In the genomic region with DNA sequence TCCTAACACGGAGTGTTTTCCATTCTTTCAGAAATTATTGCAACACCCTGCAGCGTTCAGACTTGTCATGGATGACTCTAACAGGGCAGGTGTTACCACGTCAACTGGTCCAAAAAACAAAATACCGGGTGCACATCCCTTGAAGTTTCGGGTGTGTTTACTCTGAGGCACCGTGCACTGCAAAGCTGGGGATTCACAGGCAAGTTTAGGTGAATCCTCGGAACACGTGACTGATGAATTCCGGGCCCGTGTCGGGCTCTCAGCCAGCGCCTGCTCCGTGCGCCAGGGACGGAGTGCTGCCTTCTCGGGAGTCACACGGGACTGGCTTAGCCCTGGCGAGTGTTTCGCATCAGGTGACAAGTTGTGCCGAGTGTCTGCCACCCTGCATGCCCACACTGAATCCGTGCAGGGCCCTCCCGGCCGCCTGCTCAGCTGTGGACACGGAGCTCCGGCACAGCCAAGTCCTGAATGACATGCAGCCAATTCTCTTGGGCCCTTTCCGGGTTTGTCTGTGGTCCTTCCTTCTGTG, we compare ENCODE assay signal across 20 cellular contexts.
DNase-seq lines count a peak whose midpoint lies in the region; ATAC-seq, FAIRE-seq and TF ChIP-seq lines count a peak whose summit lies in the region.
"Had no signal": no experiment of that assay in that cellular context is flagged by ENCODE, and none has a peak within 500 bp of the region (broad histone marks: within the 10 kb centered on the region; RNA-seq: fewer than 3 reads in every experiment).

No MANE protein-coding gene starts in this region.

- POLR2A ChIA-PET in A549 (lab: Yijun Ruan, JAX), result no interaction called here
- POLR2A ChIA-PET in A673 (lab: Charles Lee; ENCODE audit: low non-redundant PET), result no interaction called here

- ATAC-seq in A549, result peak; percentile 27 to 31; a peak in 3 of 6 replicates
- ATAC-seq in Right ventricle myocardium inferior, result peak; percentile 91
- no peak for ATAC-seq in HG03025 (IDR thresholded peaks at IDR 0.05; ENCODE audit: low FRiP score, unreplicated experiment)

- H3K27me3 ChIP-seq in muscle layer of duodenum (ENCODE audit: low read depth, low read length) (no peaks in the 10 kb centered on the region), A673 (replicated peaks; ENCODE audit: insufficient read depth, low read depth, low read length, poor library complexity) (peaks cover 29% of the 10 kb centered on the region)

- H3K9me3 ChIP-seq in A549, result no peaks in the 10 kb centered on the region
- no peaks in the 10 kb centered on the region for H3K9me3 ChIP-seq in muscle layer of duodenum (ENCODE audit: control insufficient read depth in 1 of 2, low read length in 2 of 2)
- no peaks in the 10 kb centered on the region for H3K9me3 ChIP-seq in A673 (ENCODE audit: low read depth, low read length, poor library complexity, severe bottlenecking)

- WGBS in A549 (ENCODE audit: missing lambda C conversion rate), result 10% methylated on average over 19 of the region's 26 CpGs

- H3K27ac ChIP-seq in A549 (no peak overlapping the region), VCaP (peak overlapping the region; percentile 26), muscle layer of duodenum (ENCODE audit: low read length) (no peak overlapping the region), A673 (ENCODE audit: low read depth, low read length, poor library complexity, severe bottlenecking) (no peak overlapping the region), coronary artery (no peak overlapping the region)

- intact Hi-C loops in Right ventricle myocardium inferior (cut with DNase I) (loop anchor here (5.0 kb wide), 1 partner anchor 61 kb away; no protein-coding TSS in a partner anchor), A673 (cut with micrococcal nuclease; ENCODE audit: unreplicated experiment) (no loop called here)

- FAIRE-seq in A549 (lab: Jason Lieb, UNC), result no peak
- FAIRE-seq: A204.1 had no signal

- no peak for TF ChIP-seq EP300 in A549 (IDR thresholded peaks at IDR 0.05)

- CTCF ChIA-PET in A549 (lab: Yijun Ruan, JAX), result interaction anchor here (0.5 kb wide), 1 partner anchor 182 kb away, joined by 3 read pairs; no protein-coding TSS in a partner anchor
- CTCF ChIA-PET in A673 (lab: Charles Lee), result no interaction called here

- no TSS peak for BruUV-seq in A673 (replicated peaks; lab: Mats Ljungman, UMichigan)

- no peaks in the 10 kb centered on the region for H3K4me1 ChIP-seq in A549
- peaks cover 0 to 3% of the 10 kb centered on the region in 2 donors for H3K4me1 ChIP-seq in muscle layer of duodenum (ENCODE audit: control insufficient read depth in 1 of 2, insufficient read depth in 2 of 2, low read length in 2 of 2)
- no peaks in the 10 kb centered on the region for H3K4me1 ChIP-seq in A673 (ENCODE audit: insufficient read depth, low read length, poor library complexity, severe bottlenecking)

- no peaks in the 10 kb centered on the region for H3K36me3 ChIP-seq in muscle layer of duodenum (ENCODE audit: control insufficient read depth in 1 of 2, insufficient read depth in 2 of 2, low read length in 2 of 2)
- H3K36me3 ChIP-seq in A673 (ENCODE audit: insufficient read depth, low read length, poor library complexity, severe bottlenecking), result no peaks in the 10 kb centered on the region

- H3K4me3 ChIP-seq in A549, result no peak overlapping the region
- H3K4me3 ChIP-seq in muscle layer of duodenum (ENCODE audit: low read depth in 1 of 2, low read length in 2 of 2), result peak overlapping the region; percentile 4 to 48
- no peak overlapping the region for H3K4me3 ChIP-seq in A673 (ENCODE audit: low read depth, low read length, poor library complexity, severe bottlenecking)
- H3K4me3 ChIP-seq in coronary artery, result no peak overlapping the region

- no peak for TF ChIP-seq CTCF in A549 (IDR thresholded peaks at IDR 0.05)
- TF ChIP-seq CTCF in VCaP (conservative IDR thresholded peaks at IDR 0.05), result no peak
- TF ChIP-seq CTCF in A673 (conservative IDR thresholded peaks at IDR 0.05; ENCODE audit: low read depth, low read length), result no peak
- no peak for TF ChIP-seq CTCF in coronary artery (IDR thresholded peaks at IDR 0.05)

- TF ChIP-seq RAD21 in A549 (conservative IDR thresholded peaks at IDR 0.05 in 1 of 2, IDR thresholded peaks at IDR 0.05 in 1 of 2), result no peak

- peak overlapping the region; percentile 40; the same call in 2 of the 3 replicates for H3K4me2 ChIP-seq in A549

- TF ChIP-seq POLR2A in A549 (IDR thresholded peaks at IDR 0.05; ENCODE audit: low read length), result no peak

- DNase-seq in A549 (ENCODE audit: low read depth in 1 of 2, low spot score in 1 of 2) (no peak), Right ventricle myocardium inferior (ENCODE audit: missing footprints) (peak; percentile 79), RKO (ENCODE audit: low spot score) (no peak), A673 (ENCODE audit: low spot score) (no peak), coronary artery (ENCODE audit: low spot score) (no peak)
- DNase-seq: activated CD4-positive, alpha-beta T cell treated with anti-CD3 and anti-CD28 coated beads, Interleukin-2, amount 10 ng/mL, durations not matched to agents 7 days and 5 days; activated CD8-positive, alpha-beta memory T cell treated with anti-CD3 and anti-CD28 coated beads, Interleukin-2, amount 50 U/mL, for 4 hours; activated effector memory CD4-positive, alpha-beta T cell treated with anti-CD3 and anti-CD28 coated beads, Interleukin-2, amount 50 U/mL, for 16 hours; CD4-positive, CD25-positive, alpha-beta regulatory T cell; cerebellar nuclear complex; effector CD8-positive, alpha-beta T cell; hypothalamus; Kasumi-1; stimulated activated CD4-positive, alpha-beta T cell treated with anti-CD3 and anti-CD28 coated beads, Interleukin-2, amount 100 ng/mL, for 48 hours; substantia nigra; SW 1271 had no signal

TF ChIP-seq in A549, 52 proteins besides CTCF, POLR2A, EP300 and RAD21:
- TF ChIP-seq, protein P1, sequence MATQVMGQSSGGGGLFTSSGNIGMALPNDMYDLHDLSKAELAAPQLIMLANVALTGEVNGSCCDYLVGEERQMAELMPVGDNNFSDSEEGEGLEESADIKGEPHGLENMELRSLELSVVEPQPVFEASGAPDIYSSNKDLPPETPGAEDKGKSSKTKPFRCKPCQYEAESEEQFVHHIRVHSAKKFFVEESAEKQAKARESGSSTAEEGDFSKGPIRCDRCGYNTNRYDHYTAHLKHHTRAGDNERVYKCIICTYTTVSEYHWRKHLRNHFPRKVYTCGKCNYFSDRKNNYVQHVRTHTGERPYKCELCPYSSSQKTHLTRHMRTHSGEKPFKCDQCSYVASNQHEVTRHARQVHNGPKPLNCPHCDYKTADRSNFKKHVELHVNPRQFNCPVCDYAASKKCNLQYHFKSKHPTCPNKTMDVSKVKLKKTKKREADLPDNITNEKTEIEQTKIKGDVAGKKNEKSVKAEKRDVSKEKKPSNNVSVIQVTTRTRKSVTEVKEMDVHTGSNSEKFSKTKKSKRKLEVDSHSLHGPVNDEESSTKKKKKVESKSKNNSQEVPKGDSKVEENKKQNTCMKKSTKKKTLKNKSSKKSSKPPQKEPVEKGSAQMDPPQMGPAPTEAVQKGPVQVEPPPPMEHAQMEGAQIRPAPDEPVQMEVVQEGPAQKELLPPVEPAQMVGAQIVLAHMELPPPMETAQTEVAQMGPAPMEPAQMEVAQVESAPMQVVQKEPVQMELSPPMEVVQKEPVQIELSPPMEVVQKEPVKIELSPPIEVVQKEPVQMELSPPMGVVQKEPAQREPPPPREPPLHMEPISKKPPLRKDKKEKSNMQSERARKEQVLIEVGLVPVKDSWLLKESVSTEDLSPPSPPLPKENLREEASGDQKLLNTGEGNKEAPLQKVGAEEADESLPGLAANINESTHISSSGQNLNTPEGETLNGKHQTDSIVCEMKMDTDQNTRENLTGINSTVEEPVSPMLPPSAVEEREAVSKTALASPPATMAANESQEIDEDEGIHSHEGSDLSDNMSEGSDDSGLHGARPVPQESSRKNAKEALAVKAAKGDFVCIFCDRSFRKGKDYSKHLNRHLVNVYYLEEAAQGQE (IDR thresholded peaks at IDR 0.05), result no peak
- TF ChIP-seq, protein P2, sequence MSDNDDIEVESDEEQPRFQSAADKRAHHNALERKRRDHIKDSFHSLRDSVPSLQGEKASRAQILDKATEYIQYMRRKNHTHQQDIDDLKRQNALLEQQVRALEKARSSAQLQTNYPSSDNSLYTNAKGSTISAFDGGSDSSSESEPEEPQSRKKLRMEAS (IDR thresholded peaks at IDR 0.05), result no peak
- no peak for TF ChIP-seq SMC3 (IDR thresholded peaks at IDR 0.05)
- no peak for TF ChIP-seq GATA3 (IDR thresholded peaks at IDR 0.05; ENCODE audit: borderline replicate concordance)
- TF ChIP-seq CBX8 (IDR thresholded peaks at IDR 0.05), result no peak
- TF ChIP-seq EHMT2 (IDR thresholded peaks at IDR 0.05; ENCODE audit: low read depth), result no peak
- no peak for TF ChIP-seq ESRRA (IDR thresholded peaks at IDR 0.05; ENCODE audit: borderline replicate concordance, low read length)
TF ChIP-seq in A549: peak in this region for 0.

Comparison
In these comparisons a context has a peak if more than half of its experiments do, and no peak if none do; other contexts are left out.
1. H3K4me3 ChIP-seq: peak in muscle layer of duodenum (2 of 2); none in A549 (single experiment), A673 (single experiment) and coronary artery (single experiment).